In genomic region chr9:137053944-137054931, GRCh38 we compare ENCODE assay signal across 8 cellular contexts. TPM values are rescaled to one million over a fixed set of nuclear protein-coding genes. Genes with fewer than 3 reads are reported as not detected.
A peak's percentile ranks its signal among the peaks of the same experiment; 100 is the strongest.
DNase-seq lines count a peak whose midpoint lies in the region; ATAC-seq, FAIRE-seq and TF ChIP-seq lines count a peak whose summit lies in the region.

TSS of gene ENTPD2 (minus strand) at chr9:137054061. CDS start at chr9:137053997, 64 bp downstream.

- H3K9me3 ChIP-seq in CD4-positive, alpha-beta T cell (ENCODE audit: control insufficient read depth, low read length), result no peaks in the 10 kb centered on the region
- H3K9me3 ChIP-seq in astrocyte (ENCODE audit: insufficient read depth, low read depth, low read length) (no peaks in the 10 kb centered on the region), lung (ENCODE audit: control insufficient read depth in 2 of 2, insufficient read depth in 1 of 2, low read length in 1 of 2) (peaks cover 0 to under 1% of the 10 kb centered on the region in 2 donors)

- peak; percentile 67 for ATAC-seq in CD4-positive, alpha-beta T cell (ENCODE audit: poor library complexity)
- ATAC-seq in lung (ENCODE audit: insufficient read depth, low FRiP score), result peak; percentile 68
- ATAC-seq in HG02938 (IDR thresholded peaks at IDR 0.05; ENCODE audit: unreplicated experiment), result no peak

- no peak within 1 kb of the TSS for H2AFZ ChIP-seq in astrocyte (ENCODE audit: low read depth, low read length)

- H3K9me3 Mint-ChIP-seq in CD4-positive, alpha-beta T cell, result no peaks in the 10 kb centered on the region
- H3K9me3 Mint-ChIP-seq in astrocyte (ENCODE audit: unreplicated experiment), result no peaks in the 10 kb centered on the region

- H3K4me1 ChIP-seq in astrocyte (ENCODE audit: insufficient read depth, low read length) (peaks cover 5% of the 10 kb centered on the region), lung (ENCODE audit: control insufficient read depth in 2 of 2, insufficient read depth in 2 of 2, low read length in 2 of 2) (peaks cover 0 to 12% of the 10 kb centered on the region in 2 donors)

- H3K4me3 ChIP-seq in astrocyte (ENCODE audit: insufficient read depth, low read depth, low read length) (no peak within 1 kb of the TSS), lung (peak within 1 kb of the TSS; percentile 13), brain microvascular endothelial cell (ENCODE audit: low read depth, low read length) (no peak within 1 kb of the TSS)

- H3K4me2 ChIP-seq in astrocyte (ENCODE audit: low read length), result peak within 1 kb of the TSS; percentile 39

- H3K36me3 ChIP-seq in astrocyte (ENCODE audit: insufficient read depth, low read length), result no peaks in the 10 kb centered on the region
- H3K36me3 ChIP-seq in lung (ENCODE audit: control insufficient read depth in 2 of 2, insufficient read depth in 2 of 2, low read length in 2 of 2), result no peaks in the 10 kb centered on the region
- no peaks in the 10 kb centered on the region for H3K36me3 ChIP-seq in brain microvascular endothelial cell (replicated peaks)

- no peaks in the 10 kb centered on the region for H3K4me1 Mint-ChIP-seq in CD4-positive, alpha-beta T cell (ENCODE audit: low read depth)
- H3K4me1 Mint-ChIP-seq in astrocyte (ENCODE audit: low read depth, unreplicated experiment), result no peaks in the 10 kb centered on the region

- CTCF ChIA-PET in CD4-positive, alpha-beta T cell (lab: Charles Lee), result no interaction called here

- in situ Hi-C loops in brain microvascular endothelial cell (cut with HindIII; ENCODE audit: low pct_ligation_motif_present, low sequenced_read_pairs), result no loop called here

- H3K27ac ChIP-seq in CD4-positive, alpha-beta T cell (ENCODE audit: low read depth, low read length), result no peak within 1 kb of the TSS
- H3K27ac ChIP-seq in astrocyte (ENCODE audit: low read depth, low read length), result no peak within 1 kb of the TSS
- H3K27ac ChIP-seq in lung (ENCODE audit: low read depth in 1 of 2, low read length in 1 of 2), result no peak within 1 kb of the TSS
- H3K27ac ChIP-seq in brain microvascular endothelial cell, result no peak within 1 kb of the TSS

- FAIRE-seq in astrocyte (lab: Jason Lieb, UNC), result no peak

- no peaks in the 10 kb centered on the region for H3K36me3 Mint-ChIP-seq in CD4-positive, alpha-beta T cell (ENCODE audit: low read depth)
- no peaks in the 10 kb centered on the region for H3K36me3 Mint-ChIP-seq in astrocyte (ENCODE audit: low read depth, unreplicated experiment)

- peaks cover 29% of the 10 kb centered on the region for H3K27me3 Mint-ChIP-seq in CD4-positive, alpha-beta T cell
- H3K27me3 Mint-ChIP-seq in astrocyte (ENCODE audit: low read depth, unreplicated experiment), result peaks cover 49% of the 10 kb centered on the region

- intact Hi-C loops in CD4-positive, alpha-beta T cell (cut with DNase I, micrococcal nuclease), result no loop called here

- POLR2A ChIA-PET in CD4-positive, alpha-beta T cell (lab: Charles Lee), result interaction anchor here (0.6 kb wide), 1 partner anchor 122 kb away, joined by 3 read pairs; no protein-coding TSS in a partner anchor

- H3K27me3 ChIP-seq in CD4-positive, alpha-beta T cell (ENCODE audit: control insufficient read depth, insufficient read depth, low read length), result peaks cover 44% of the 10 kb centered on the region
- H3K27me3 ChIP-seq in astrocyte (ENCODE audit: insufficient read depth, low read length), result peaks cover 23% of the 10 kb centered on the region
- H3K27me3 ChIP-seq in lung (ENCODE audit: control insufficient read depth, insufficient read depth), result peaks cover 4% of the 10 kb centered on the region
- peaks cover 36% of the 10 kb centered on the region for H3K27me3 ChIP-seq in brain microvascular endothelial cell (replicated peaks)

- DNase-seq in CD4-positive, alpha-beta T cell, result peak in 2 of 10 experiments; percentile 40 to 48
- DNase-seq in NCI-H2107 (lab: John Stamatoyannopoulos, UW) (peak; percentile 66), astrocyte (ENCODE audit: low read depth) (no peak), lung (ENCODE audit: low spot score) (no peak), brain microvascular endothelial cell (no peak), foreskin melanocyte (no peak), DMS 273 (lab: John Stamatoyannopoulos, UW; ENCODE audit: unreplicated experiment) (no peak)

- no peaks in the 10 kb centered on the region for H3K79me2 ChIP-seq in astrocyte (ENCODE audit: insufficient read depth, low read length)

- no peak within 1 kb of the TSS for H3K9ac ChIP-seq in astrocyte (ENCODE audit: low read length)

- no peak for TF ChIP-seq CTCF in CD4-positive, alpha-beta T cell (IDR thresholded peaks at IDR 0.05)
- no peak for TF ChIP-seq CTCF in astrocyte (IDR thresholded peaks at IDR 0.05; ENCODE audit: insufficient read depth, low read depth, low read length)
- TF ChIP-seq CTCF in lung (IDR thresholded peaks at IDR 0.05; ENCODE audit: control extremely low read depth, extremely low read depth), result no peak
- TF ChIP-seq CTCF in brain microvascular endothelial cell (IDR thresholded peaks at IDR 0.05; ENCODE audit: low read depth, low read length, missing control alignments), result no peak

- H4K20me1 ChIP-seq in astrocyte (ENCODE audit: insufficient read depth, low read length), result no peaks in the 10 kb centered on the region

- 23 to 29% methylated on average over 60 to 90 of the region's 90 CpGs for WGBS in lung, 2 donors

- no peak within 1 kb of the TSS for H3K4me3 Mint-ChIP-seq in CD4-positive, alpha-beta T cell
- no peak within 1 kb of the TSS for H3K4me3 Mint-ChIP-seq in astrocyte (ENCODE audit: unreplicated experiment)

- no peak within 1 kb of the TSS for H3K27ac Mint-ChIP-seq in CD4-positive, alpha-beta T cell
- no peak within 1 kb of the TSS for H3K27ac Mint-ChIP-seq in astrocyte (ENCODE audit: unreplicated experiment)

RNA-seq across cellular contexts. Expression of gene ENTPD2, which starts in this region (rescaled TPM):
- total RNA-seq in CD4-positive, alpha-beta T cell, result not detected
- total RNA-seq in astrocyte, result 0.14 and 0.55 TPM in 2 replicates
- total RNA-seq in lung, result 1 to 10 TPM; 1.8 to 3.2 TPM
- under 1 TPM; 0.39 to 0.53 TPM for polyA plus RNA-seq in lung

Comparison
In these comparisons a context has a peak if more than half of its experiments do, and no peak if none do; other contexts are left out.
1. Peak in ATAC-seq in CD4-positive, alpha-beta T cell; RNA of the gene not detected or under 1 TPM.